8 cellular contexts compared by ENCODE assay signal in the genomic region with DNA sequence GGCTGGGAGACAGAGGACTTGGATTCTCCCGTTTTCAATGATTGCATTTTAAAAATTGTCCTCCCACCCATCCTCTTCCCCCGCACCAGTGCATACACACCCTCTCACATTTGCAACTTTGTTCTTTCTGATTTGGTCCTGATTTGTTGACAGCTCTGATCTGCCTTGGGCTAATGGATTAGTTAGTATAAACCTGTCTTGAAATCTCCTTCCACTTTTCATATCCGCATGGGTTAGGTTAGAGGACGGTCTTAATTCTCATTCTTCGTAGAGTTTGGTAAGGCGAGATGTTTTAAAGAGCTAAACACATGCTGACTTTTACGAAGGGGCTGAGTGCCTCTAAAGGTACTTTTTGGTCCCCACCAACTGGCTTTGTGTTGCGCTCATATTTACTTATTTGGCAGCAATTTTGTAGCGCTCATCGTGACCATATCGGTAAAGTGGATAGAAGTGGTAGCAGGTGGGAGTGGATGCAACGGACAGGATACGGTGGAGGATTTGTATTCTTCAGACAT. TPM values are rescaled to one million over a fixed set of nuclear protein-coding genes. Genes with fewer than 3 reads are reported as not detected.
DNase-seq lines count a peak whose midpoint lies in the region; ATAC-seq and TF ChIP-seq lines count a peak whose summit lies in the region.

No MANE protein-coding gene starts in this region.

- H3K27ac Mint-ChIP-seq in activated CD8-positive, alpha-beta memory T cell treated with anti-CD3 and anti-CD28 coated beads, Interleukin-2, amount 10 ng/mL, durations not matched to agents 7 days and 5 days = peak overlapping the region; percentile 93

- CTCF ChIA-PET in activated CD8-positive, alpha-beta memory T cell treated with anti-CD3 and anti-CD28 coated beads, Interleukin-2, amount 10 ng/mL, durations not matched to agents 7 days and 5 days (lab: Charles Lee) = interaction anchor here (0.7 to 1.1 kb wide), 3 partner anchors 159 to 192 kb away, joined by 3 read pairs; no protein-coding TSS in a partner anchor

- no peak for TF ChIP-seq CTCF in lower lobe of right lung (IDR thresholded peaks at IDR 0.05)

- H3K27me3 ChIP-seq in SJSA1 (replicated peaks) (no peaks in the 10 kb centered on the region), lower lobe of right lung (ENCODE audit: low read depth) (no peaks in the 10 kb centered on the region), thymus (ENCODE audit: control insufficient read depth, insufficient read depth) (no peaks in the 10 kb centered on the region)

- DNase-seq in activated CD8-positive, alpha-beta memory T cell treated with anti-CD3 and anti-CD28 coated beads, Interleukin-2, amount 10 ng/mL, durations not matched to agents 7 days and 5 days = peak; percentile 61
- DNase-seq in activated CD8-positive, alpha-beta memory T cell treated with anti-CD3 and anti-CD28 coated beads, Interleukin-2, amount 50 U/mL, for 4 hours = no peak
- peak in 1 of 2 experiments; percentile 45 for DNase-seq in SJSA1 (ENCODE audit: low read depth in 1 of 2, low spot score in 2 of 2)
- DNase-seq in cerebellar cortex (ENCODE audit: low spot score) = peak; percentile 35
- DNase-seq in lower lobe of right lung = no peak
- no peak for DNase-seq in mucosa of gallbladder (ENCODE audit: low spot score)

- H3K4me3 ChIP-seq in SJSA1 (peak overlapping the region; percentile 91), lower lobe of right lung (peak overlapping the region; percentile 90), thymus (ENCODE audit: low read length) (peak overlapping the region; percentile 81)

- H3K4me1 ChIP-seq in SJSA1 (replicated peaks) = peaks cover 22% of the 10 kb centered on the region
- H3K4me1 ChIP-seq in lower lobe of right lung = peaks cover 40% of the 10 kb centered on the region
- H3K4me1 ChIP-seq in thymus (ENCODE audit: control insufficient read depth, insufficient read depth, low read length) = no peaks in the 10 kb centered on the region

- H3K27me3 Mint-ChIP-seq in activated CD8-positive, alpha-beta memory T cell treated with anti-CD3 and anti-CD28 coated beads, Interleukin-2, amount 10 ng/mL, durations not matched to agents 7 days and 5 days = no peaks in the 10 kb centered on the region

- intact Hi-C loops in lower lobe of right lung (cut with DNase I) = no loop called here

- H3K27ac ChIP-seq in SJSA1 (no peak overlapping the region), lower lobe of right lung (peak overlapping the region; percentile 99), thymus (ENCODE audit: low read depth) (peak overlapping the region; percentile 95)

- peak; percentile 20 for ATAC-seq in activated CD8-positive, alpha-beta memory T cell treated with anti-CD3 and anti-CD28 coated beads, Interleukin-2, amount 10 ng/mL, durations not matched to agents 7 days and 5 days
- ATAC-seq in HG03097 (IDR thresholded peaks at IDR 0.05; ENCODE audit: low FRiP score, unreplicated experiment) (peak; percentile 8), lower lobe of right lung (peak in 1 of 2 donors; percentile 12)

- H3K4me3 Mint-ChIP-seq in activated CD8-positive, alpha-beta memory T cell treated with anti-CD3 and anti-CD28 coated beads, Interleukin-2, amount 10 ng/mL, durations not matched to agents 7 days and 5 days = peak overlapping the region; percentile 91

- H3K9me3 Mint-ChIP-seq in activated CD8-positive, alpha-beta memory T cell treated with anti-CD3 and anti-CD28 coated beads, Interleukin-2, amount 10 ng/mL, durations not matched to agents 7 days and 5 days (ENCODE audit: low read depth) = no peaks in the 10 kb centered on the region

- peaks cover 35% of the 10 kb centered on the region for H3K4me1 Mint-ChIP-seq in activated CD8-positive, alpha-beta memory T cell treated with anti-CD3 and anti-CD28 coated beads, Interleukin-2, amount 10 ng/mL, durations not matched to agents 7 days and 5 days

- H3K36me3 Mint-ChIP-seq in activated CD8-positive, alpha-beta memory T cell treated with anti-CD3 and anti-CD28 coated beads, Interleukin-2, amount 10 ng/mL, durations not matched to agents 7 days and 5 days = peaks cover 12% of the 10 kb centered on the region

- WGBS in thymus = under 1% methylated on average over 13 of the region's 13 CpGs

- peaks cover 7% of the 10 kb centered on the region for H3K36me3 ChIP-seq in SJSA1
- H3K36me3 ChIP-seq in lower lobe of right lung = no peaks in the 10 kb centered on the region
- no peaks in the 10 kb centered on the region for H3K36me3 ChIP-seq in thymus (ENCODE audit: control insufficient read depth, insufficient read depth)

- H3K9me3 ChIP-seq in SJSA1 (replicated peaks) = no peaks in the 10 kb centered on the region
- no peaks in the 10 kb centered on the region for H3K9me3 ChIP-seq in lower lobe of right lung
- no peaks in the 10 kb centered on the region for H3K9me3 ChIP-seq in thymus (ENCODE audit: control insufficient read depth)

RNA-seq across cellular contexts. Expression of gene AHR, which starts 1.1 kb away (rescaled TPM):
- 10 to 100 TPM; 23.8 to 46.3 TPM for total RNA-seq in activated CD8-positive, alpha-beta memory T cell treated with anti-CD3 and anti-CD28 coated beads, Interleukin-2, amount 10 ng/mL, durations not matched to agents 7 days and 5 days
- total RNA-seq in SJSA1 (2014; rRNA removed; shearing (Covaris generic)) = 57.0 and 64.1 TPM in 2 replicates
- total RNA-seq in lower lobe of right lung (132 TPM), mucosa of gallbladder (76.6 TPM)
- 16.8 TPM for polyA plus RNA-seq in thymus

Comparison
In these comparisons a context has a peak if more than half of its experiments do, and no peak if none do; other contexts are left out.
1. DNase-seq: peak in activated CD8-positive, alpha-beta memory T cell treated with anti-CD3 and anti-CD28 coated beads, Interleukin-2, amount 10 ng/mL, durations not matched to agents 7 days and 5 days (single experiment) and cerebellar cortex (single experiment); none in activated CD8-positive, alpha-beta memory T cell treated with anti-CD3 and anti-CD28 coated beads, Interleukin-2, amount 50 U/mL, for 4 hours (single experiment), lower lobe of right lung (single experiment) and mucosa of gallbladder (single experiment).
2. Peak in every context shown above with its lines, with median percentiles within 50 percentile points of each other: H3K4me3 ChIP-seq.